Comparison of ENCODE assay signal across 20 cellular contexts in the genomic region with DNA sequence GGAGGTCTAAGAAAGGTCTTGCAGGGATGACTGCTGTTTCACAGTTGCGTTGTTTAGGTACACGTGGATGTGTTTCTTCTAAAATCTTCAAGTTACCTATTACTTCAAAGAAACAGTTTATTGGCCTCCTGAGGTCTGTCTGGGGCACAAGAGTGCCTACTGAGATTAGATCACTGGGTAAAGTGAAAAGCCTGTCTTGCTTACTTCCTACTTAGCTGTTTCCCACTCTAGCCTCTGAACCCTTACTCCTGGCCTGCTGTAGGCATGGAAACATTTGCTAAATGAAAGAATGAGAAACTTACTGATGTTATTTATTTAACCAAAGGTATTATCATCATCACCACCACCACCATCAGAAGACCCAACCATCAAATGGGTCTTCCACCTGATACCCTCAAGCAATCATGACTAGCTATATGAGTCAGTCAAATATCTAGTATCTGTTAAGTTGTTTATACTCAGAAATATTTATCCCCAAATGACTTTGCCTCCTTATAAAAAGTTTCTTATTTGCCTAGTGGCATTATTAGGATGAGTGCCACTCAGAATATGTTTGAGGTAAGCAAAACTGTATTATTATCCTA.
DNase-seq lines count a peak whose midpoint lies in the region; ATAC-seq and TF ChIP-seq lines count a peak whose summit lies in the region.
"Had no signal": no experiment of that assay in that cellular context is flagged by ENCODE, and none has a peak within 500 bp of the region (broad histone marks: within the 10 kb centered on the region; RNA-seq: fewer than 3 reads in every experiment).

No MANE protein-coding gene starts in this region.

- dilution Hi-C loops in mammary epithelial cell (cut with HindIII; ENCODE audit: low sequenced_read_pairs): no loop called here

- H3K4me1 ChIP-seq in mammary epithelial cell (ENCODE audit: insufficient read depth, low read length): peaks cover 6% of the 10 kb centered on the region
- H3K4me1 ChIP-seq: BLaER1, Caco-2 had no signal

- ATAC-seq in WTC11 (no peak), GM21576 (IDR thresholded peaks at IDR 0.05; ENCODE audit: unreplicated experiment) (no peak), Right ventricle myocardium inferior (no peak)
- ATAC-seq: CD8-positive, alpha-beta T cell had no signal

- H3K9ac ChIP-seq in mammary epithelial cell (ENCODE audit: insufficient read depth, low read length): no peak overlapping the region
- H3K9ac ChIP-seq: BLaER1 had no signal

- H3K27ac ChIP-seq in mammary epithelial cell (ENCODE audit: insufficient read depth, low read depth, low read length): no peak overlapping the region
- H3K27ac ChIP-seq: 22Rv1, BLaER1, C4-2B had no signal

- peak; percentile 30 for DNase-seq in mammary epithelial cell
- no peak for DNase-seq in MCF 10A (ENCODE audit: unreplicated experiment)
- no peak for DNase-seq in WTC11 (ENCODE audit: low spot score)
- peak; percentile 27 for DNase-seq in epithelial cell of esophagus (ENCODE audit: low read depth)
- no peak for DNase-seq in nephron progenitor cell
- DNase-seq in NCI-H2171 treated with DMSO at 0.1 percent for 48 hours (lab: John Stamatoyannopoulos, UW): no peak
- DNase-seq in Right ventricle myocardium inferior (ENCODE audit: missing footprints): no peak
- DNase-seq: Caco-2; CD4-positive, CD25-positive, alpha-beta regulatory T cell; CD8-positive, alpha-beta T cell; DMS153; DND-41; GOT3; H7; HCEC 1CT had no signal

- H3K79me2 ChIP-seq in mammary epithelial cell (ENCODE audit: insufficient read depth, low read length): peaks cover 3% of the 10 kb centered on the region

- no peak overlapping the region for H3K27ac Mint-ChIP-seq in MCF 10A (ENCODE audit: low read depth, unreplicated experiment)
- peak overlapping the region; percentile 70 for H3K27ac Mint-ChIP-seq in WTC11
- peak overlapping the region; percentile 87 for H3K27ac Mint-ChIP-seq in nephron progenitor cell
- H3K27ac Mint-ChIP-seq: B cell; CD4-positive, CD25-positive, alpha-beta regulatory T cell; CD8-positive, alpha-beta T cell had no signal

- TF ChIP-seq CTCF in mammary epithelial cell (conservative IDR thresholded peaks at IDR 0.05 in 1 of 2, IDR thresholded peaks at IDR 0.05 in 1 of 2; ENCODE audit: extremely low read depth in 1 of 2, insufficient read depth in 1 of 2, low read depth in 1 of 2, low read length in 2 of 2) (no peak), MCF 10A (IDR thresholded peaks at IDR 0.05; ENCODE audit: unreplicated experiment) (no peak), WTC11 (IDR thresholded peaks at IDR 0.05) (no peak), epithelial cell of esophagus (IDR thresholded peaks at IDR 0.05; ENCODE audit: insufficient read depth, low read depth, low read length, missing control alignments) (no peak), nephron progenitor cell (IDR thresholded peaks at IDR 0.05) (no peak)

- H3K4me1 Mint-ChIP-seq in MCF 10A (ENCODE audit: insufficient read depth, unreplicated experiment) (peaks cover 7% of the 10 kb centered on the region), WTC11 (peaks cover 85% of the 10 kb centered on the region), nephron progenitor cell (peaks cover 55% of the 10 kb centered on the region)
- H3K4me1 Mint-ChIP-seq: B cell; CD4-positive, CD25-positive, alpha-beta regulatory T cell had no signal

- H3K36me3 Mint-ChIP-seq in MCF 10A (ENCODE audit: insufficient read depth, unreplicated experiment): no peaks in the 10 kb centered on the region
- peaks cover 5% of the 10 kb centered on the region; the same call in 1 of the 2 replicates for H3K36me3 Mint-ChIP-seq in WTC11
- no peaks in the 10 kb centered on the region for H3K36me3 Mint-ChIP-seq in nephron progenitor cell (ENCODE audit: low read depth)
- H3K36me3 Mint-ChIP-seq: CD4-positive, CD25-positive, alpha-beta regulatory T cell; CD8-positive, alpha-beta T cell had no signal

- no TSS peak for BruUV-seq in mammary epithelial cell (replicated peaks; lab: Mats Ljungman, UMichigan)
- BruUV-seq in MCF 10A (replicated peaks; lab: Mats Ljungman, UMichigan): no TSS peak

- no peaks in the 10 kb centered on the region for H3K27me3 ChIP-seq in mammary epithelial cell (ENCODE audit: insufficient read depth, low read length)
- H3K27me3 ChIP-seq: BLaER1 had no signal

- 95% methylated on average over 2 of the region's 2 CpGs for WGBS in mammary epithelial cell (ENCODE audit: low coverage, missing lambda C conversion rate)

- no peaks in the 10 kb centered on the region for H3K9me3 ChIP-seq in mammary epithelial cell (replicated peaks; ENCODE audit: insufficient read depth, low read length)
- H3K9me3 ChIP-seq: BLaER1, Caco-2 had no signal

- no peak overlapping the region for H3K4me3 ChIP-seq in mammary epithelial cell (replicated peaks in 1 of 3; ENCODE audit: insufficient read depth in 1 of 3, low read depth in 2 of 3, low read length in 3 of 3)
- H3K4me3 ChIP-seq in epithelial cell of esophagus (ENCODE audit: low read length): no peak overlapping the region
- H3K4me3 ChIP-seq: BLaER1 had no signal

- CTCF ChIA-PET in mammary epithelial cell (lab: Charles Lee; ENCODE audit: low non-redundant PET) (no interaction called here), MCF 10A (lab: Yijun Ruan, JAX) (no interaction called here), WTC11 (lab: Charles Lee) (no interaction called here)

- no peak overlapping the region for H2AFZ ChIP-seq in mammary epithelial cell (ENCODE audit: low read depth, low read length)

- no peak overlapping the region for H3K4me3 Mint-ChIP-seq in MCF 10A (ENCODE audit: unreplicated experiment)
- H3K4me3 Mint-ChIP-seq in WTC11: no peak overlapping the region
- no peak overlapping the region for H3K4me3 Mint-ChIP-seq in nephron progenitor cell
- H3K4me3 Mint-ChIP-seq: B cell; CD4-positive, CD25-positive, alpha-beta regulatory T cell; CD8-positive, alpha-beta T cell had no signal

- H3K27me3 Mint-ChIP-seq in MCF 10A (ENCODE audit: insufficient read depth, unreplicated experiment) (no peaks in the 10 kb centered on the region), WTC11 (ENCODE audit: low read depth) (no peaks in the 10 kb centered on the region), nephron progenitor cell (ENCODE audit: low read depth, poor library complexity) (no peaks in the 10 kb centered on the region)
- H3K27me3 Mint-ChIP-seq: B cell; CD4-positive, CD25-positive, alpha-beta regulatory T cell had no signal

- POLR2A ChIA-PET in MCF 10A (lab: Yijun Ruan, JAX) (no interaction called here), WTC11 (lab: Charles Lee) (no interaction called here)

- intact Hi-C loops in mammary epithelial cell (cut with micrococcal nuclease): no loop called here
- intact Hi-C loops in MCF 10A (cut with micrococcal nuclease): no loop called here
- intact Hi-C loops in Right ventricle myocardium inferior (cut with DNase I): no loop called here

- in situ Hi-C loops in mammary epithelial cell (cut with MboI; ENCODE audit: low sequenced_read_pairs in 2 of 2): no loop called here

- no peaks in the 10 kb centered on the region for H3K36me3 ChIP-seq in mammary epithelial cell (ENCODE audit: insufficient read depth, low read length)
- H3K36me3 ChIP-seq: BLaER1 had no signal

- no peaks in the 10 kb centered on the region for H3K9me3 Mint-ChIP-seq in MCF 10A (ENCODE audit: unreplicated experiment)
- H3K9me3 Mint-ChIP-seq in WTC11: no peaks in the 10 kb centered on the region
- H3K9me3 Mint-ChIP-seq in nephron progenitor cell: no peaks in the 10 kb centered on the region

- H3K4me2 ChIP-seq in mammary epithelial cell (ENCODE audit: insufficient read depth, low read depth, low read length): no peak overlapping the region
- H3K4me2 ChIP-seq: BLaER1 had no signal

- no peaks in the 10 kb centered on the region for H4K20me1 ChIP-seq in mammary epithelial cell (ENCODE audit: insufficient read depth, low read length)
- H4K20me1 ChIP-seq: BLaER1 had no signal

TF ChIP-seq in WTC11, 78 proteins besides CTCF, POLR2A, EP300 and RAD21:
- no peak for TF ChIP-seq ZNF317 (CRISPR knock-in tag; IDR thresholded peaks at IDR 0.05; ENCODE audit: borderline replicate concordance, low read depth)
- no peak for TF ChIP-seq ZNF121 (CRISPR knock-in tag; IDR thresholded peaks at IDR 0.05)
- TF ChIP-seq, protein P1, sequence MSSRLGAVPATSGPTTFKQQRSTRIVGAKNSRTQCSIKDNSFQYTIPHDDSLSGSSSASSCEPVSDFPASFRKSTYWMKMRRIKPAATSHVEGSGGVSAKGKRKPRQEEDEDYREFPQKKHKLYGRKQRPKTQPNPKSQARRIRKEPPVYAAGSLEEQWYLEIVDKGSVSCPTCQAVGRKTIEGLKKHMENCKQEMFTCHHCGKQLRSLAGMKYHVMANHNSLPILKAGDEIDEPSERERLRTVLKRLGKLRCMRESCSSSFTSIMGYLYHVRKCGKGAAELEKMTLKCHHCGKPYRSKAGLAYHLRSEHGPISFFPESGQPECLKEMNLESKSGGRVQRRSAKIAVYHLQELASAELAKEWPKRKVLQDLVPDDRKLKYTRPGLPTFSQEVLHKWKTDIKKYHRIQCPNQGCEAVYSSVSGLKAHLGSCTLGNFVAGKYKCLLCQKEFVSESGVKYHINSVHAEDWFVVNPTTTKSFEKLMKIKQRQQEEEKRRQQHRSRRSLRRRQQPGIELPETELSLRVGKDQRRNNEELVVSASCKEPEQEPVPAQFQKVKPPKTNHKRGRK (CRISPR knock-in tag; IDR thresholded peaks at IDR 0.05; ENCODE audit: borderline replicate concordance): no peak
- TF ChIP-seq ATF1 (CRISPR knock-in tag; IDR thresholded peaks at IDR 0.05): no peak
- TF ChIP-seq SMAD3 (CRISPR knock-in tag; IDR thresholded peaks at IDR 0.05; ENCODE audit: borderline replicate concordance): no peak
- TF ChIP-seq ZNF416 (CRISPR knock-in tag; IDR thresholded peaks at IDR 0.05): no peak
- TF ChIP-seq ETV6 (CRISPR knock-in tag; IDR thresholded peaks at IDR 0.05): no peak
TF ChIP-seq in WTC11: peak in this region for 0.

Comparison
In these comparisons a context has a peak if more than half of its experiments do, and no peak if none do; other contexts are left out.
1. DNase-seq: peak in mammary epithelial cell (single experiment) and epithelial cell of esophagus (single experiment); none in MCF 10A (single experiment), WTC11 (single experiment), nephron progenitor cell (single experiment), NCI-H2171 treated with DMSO at 0.1 percent for 48 hours (single experiment) and Right ventricle myocardium inferior (single experiment).